In the genomic region with DNA sequence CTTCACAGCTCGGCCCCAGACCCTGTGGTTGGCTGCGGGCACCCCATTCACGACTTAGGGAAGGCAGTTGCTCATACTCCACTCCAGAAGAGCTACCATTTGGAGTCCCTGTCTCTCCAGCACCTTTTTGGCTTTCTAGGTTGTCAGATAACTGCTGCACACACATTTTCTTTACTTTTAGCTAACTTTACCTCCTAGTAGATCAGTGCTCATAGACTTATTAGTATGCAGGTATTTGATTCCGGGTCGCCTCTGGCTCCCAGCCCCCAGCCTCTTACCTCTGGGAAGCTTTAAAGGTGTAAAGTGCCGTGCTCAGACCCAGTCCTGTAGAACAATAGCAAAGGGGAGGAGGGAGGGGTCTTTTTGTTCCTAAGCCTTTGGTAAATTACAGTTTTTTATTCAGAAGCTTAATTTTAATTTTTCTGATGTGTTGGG, we compare ENCODE assay signal across 8 cellular contexts.
DNase-seq lines count a peak whose midpoint lies in the region; ATAC-seq and TF ChIP-seq lines count a peak whose summit lies in the region.

No MANE protein-coding gene starts in this region.

- POLR2A ChIA-PET in Caco-2 (lab: Charles Lee) (interaction anchor here (0.8 to 3.3 kb wide), 3 partner anchors 13 to 20 kb away, joined by 3 to 20 read pairs (median 8); no protein-coding TSS in a partner anchor), HEK293T (lab: Yijun Ruan, JAX) (interaction anchor here (0.8 to 4.3 kb wide), 7 partner anchors 10 to 137 kb away, joined by 3 to 66 read pairs (median 4); no protein-coding TSS in a partner anchor)

- H3K4me3 Mint-ChIP-seq in Caco-2 (ENCODE audit: unreplicated experiment) (peak overlapping the region; percentile 87), mesothelial cell of epicardium (peak overlapping the region; percentile 92)

- H3K27ac ChIP-seq in HUES64 (ENCODE audit: low read depth, low read length) (peak overlapping the region; percentile 90), breast epithelium (peak overlapping the region; percentile 97)

- H3K4me1 ChIP-seq in Caco-2 (peaks cover 46% of the 10 kb centered on the region), HUES64 (ENCODE audit: insufficient read depth, low read length) (peaks cover 24% of the 10 kb centered on the region), breast epithelium (peaks cover 8% of the 10 kb centered on the region in 2 donors)

- CTCF ChIA-PET in Caco-2 (lab: Charles Lee) (interaction anchor here (1.2 to 2.1 kb wide), 2 partner anchors 13 to 37 kb away, joined by 3 to 6 read pairs; no protein-coding TSS in a partner anchor), HEK293T (lab: Yijun Ruan, JAX) (interaction anchor here (1.2 to 1.8 kb wide), 2 partner anchors 11 to 34 kb away, joined by 3 to 4 read pairs; no protein-coding TSS in a partner anchor)

- H3K4me3 ChIP-seq in Caco-2 (ENCODE audit: low read depth, low read length) = peak overlapping the region; percentile 84
- peak overlapping the region; percentile 86 for H3K4me3 ChIP-seq in HUES64 (ENCODE audit: low read length)
- H3K4me3 ChIP-seq in breast epithelium = peak overlapping the region; percentile 42 to 70 (median 68)

- H3K27ac Mint-ChIP-seq in Caco-2 (ENCODE audit: unreplicated experiment) = peak overlapping the region; percentile 73
- peak overlapping the region; percentile 97 for H3K27ac Mint-ChIP-seq in mesothelial cell of epicardium

- intact Hi-C loops in Caco-2 (cut with micrococcal nuclease; ENCODE audit: unreplicated experiment) = loop anchor here (1.0 kb wide), 3 partner anchors 15 to 37 kb away; no protein-coding TSS in a partner anchor
- intact Hi-C loops in breast epithelium (cut with DNase I; ENCODE audit: low total_unique reads) = no loop called here

- H3K9me3 Mint-ChIP-seq in Caco-2 (ENCODE audit: unreplicated experiment) (no peaks in the 10 kb centered on the region), mesothelial cell of epicardium (no peaks in the 10 kb centered on the region)

- ATAC-seq in HG03108 (IDR thresholded peaks at IDR 0.05; ENCODE audit: unreplicated experiment) = no peak

- TF ChIP-seq CTCF in Caco-2 (IDR thresholded peaks at IDR 0.05; ENCODE audit: insufficient read depth in 1 of 2, low read depth in 1 of 2, low read length in 1 of 2, severe bottlenecking in 1 of 2, unreplicated experiment in 1 of 2) (no peak), breast epithelium (IDR thresholded peaks at IDR 0.05) (no peak), mesothelial cell of epicardium (IDR thresholded peaks at IDR 0.05; ENCODE audit: unreplicated experiment) (no peak)

- H3K27me3 Mint-ChIP-seq in Caco-2 (ENCODE audit: insufficient read depth, unreplicated experiment) (no peaks in the 10 kb centered on the region), mesothelial cell of epicardium (ENCODE audit: low read depth) (no peaks in the 10 kb centered on the region)

- no peaks in the 10 kb centered on the region for H3K9me3 ChIP-seq in Caco-2
- no peaks in the 10 kb centered on the region for H3K9me3 ChIP-seq in HUES64 (ENCODE audit: insufficient read depth, low read depth, low read length)
- no peaks in the 10 kb centered on the region for H3K9me3 ChIP-seq in breast epithelium

- no peaks in the 10 kb centered on the region for H3K27me3 ChIP-seq in Caco-2 (replicated peaks; ENCODE audit: control insufficient read depth, insufficient read depth, low read length)
- H3K27me3 ChIP-seq in HUES64 (ENCODE audit: insufficient read depth, low read length) = no peaks in the 10 kb centered on the region
- H3K27me3 ChIP-seq in breast epithelium = no peaks in the 10 kb centered on the region

- H3K9ac ChIP-seq in HUES64 (ENCODE audit: low read depth, low read length) = peak overlapping the region; percentile 85

- no peak for TF ChIP-seq POLR2A in breast epithelium (IDR thresholded peaks at IDR 0.05)

- WGBS in HUES64 = 0% methylated on average over 6 of the region's 6 CpGs

- H3K4me1 Mint-ChIP-seq in Caco-2 (ENCODE audit: low read depth, unreplicated experiment) (peaks cover 52% of the 10 kb centered on the region), mesothelial cell of epicardium (peaks cover 58% of the 10 kb centered on the region)

- H3K36me3 ChIP-seq in Caco-2 (ENCODE audit: control insufficient read depth, insufficient read depth, low read length) (no peaks in the 10 kb centered on the region; the same call in 1 of the 2 replicates), HUES64 (ENCODE audit: insufficient read depth, low read length) (no peaks in the 10 kb centered on the region), breast epithelium (no peaks in the 10 kb centered on the region)

- BruUV-seq in Caco-2 (replicated peaks; lab: Mats Ljungman, UMichigan) = no TSS peak

- H3K36me3 Mint-ChIP-seq in Caco-2 (ENCODE audit: insufficient read depth, unreplicated experiment) = peaks cover 71% of the 10 kb centered on the region
- no peaks in the 10 kb centered on the region for H3K36me3 Mint-ChIP-seq in mesothelial cell of epicardium

- DNase-seq in Caco-2 (no peak), breast epithelium (ENCODE audit: low spot score in 2 of 2) (no peak), mesothelial cell of epicardium (ENCODE audit: low spot score in 2 of 2, unreplicated experiment in 2 of 2) (no peak), NCI-H2227 treated with DMSO at 0.1 percent for 48 hours (lab: John Stamatoyannopoulos, UW) (no peak), HEK293T (ENCODE audit: extremely low spot score) (no peak), dermis blood vessel endothelial cell (no peak)

TF ChIP-seq in HEK293T, 16 proteins besides CTCF, POLR2A, EP300 and RAD21:
- TF ChIP-seq HDGF (IDR thresholded peaks at IDR 0.05; ENCODE audit: borderline replicate concordance) (no peak), LEF1 (IDR thresholded peaks at IDR 0.05; ENCODE audit: borderline replicate concordance) (no peak), FOXA1 (IDR thresholded peaks at IDR 0.05) (no peak), ELF4 (IDR thresholded peaks at IDR 0.05) (no peak), BHLHE40 (IDR thresholded peaks at IDR 0.05; ENCODE audit: borderline replicate concordance) (no peak), ZNF384 (IDR thresholded peaks at IDR 0.05) (no peak), SP1 (IDR thresholded peaks at IDR 0.05) (no peak), L3MBTL2 (conservative IDR thresholded peaks at IDR 0.05) (no peak), FOXK2 (IDR thresholded peaks at IDR 0.05) (no peak), CTBP1 (IDR thresholded peaks at IDR 0.05; ENCODE audit: borderline replicate concordance) (no peak), SUZ12 (IDR thresholded peaks at IDR 0.05) (no peak), TARDBP (IDR thresholded peaks at IDR 0.05) (no peak)
